Comparison of ENCODE assay signal across 15 cellular contexts in the genomic region with DNA sequence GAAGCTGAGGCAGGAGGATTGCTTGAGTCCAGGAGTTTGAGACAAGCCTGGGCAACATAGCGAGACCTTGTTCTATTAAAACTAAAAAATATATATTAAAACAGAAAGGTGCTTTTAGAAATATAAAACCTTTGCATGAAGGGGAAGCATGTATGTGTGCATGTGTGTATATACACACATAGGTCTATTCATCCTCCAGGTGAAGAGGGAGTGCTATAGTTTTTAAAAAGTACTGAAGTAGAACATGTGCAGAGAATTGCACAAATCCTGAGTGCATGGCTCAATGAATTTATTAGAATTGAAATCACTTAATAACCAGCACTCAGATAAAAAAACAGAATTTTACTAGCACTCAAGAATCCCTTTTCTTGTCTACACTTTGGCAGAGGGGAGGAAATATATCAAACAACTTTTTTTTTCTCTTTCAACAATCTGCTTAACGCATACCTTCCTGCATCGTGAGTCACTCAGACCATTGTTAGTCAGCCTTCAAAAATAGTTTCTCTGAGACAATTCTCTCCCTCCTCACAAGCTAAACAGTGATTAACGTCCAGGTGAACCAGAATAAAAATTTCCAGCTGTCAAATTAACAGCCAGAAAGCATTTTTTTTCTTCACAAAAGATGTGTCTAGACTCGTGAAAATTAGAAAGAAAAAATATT. TPM values are rescaled to one million over a fixed set of nuclear protein-coding genes. Genes with fewer than 3 reads are reported as not detected.
DNase-seq lines count a peak whose midpoint lies in the region; ATAC-seq and TF ChIP-seq lines count a peak whose summit lies in the region.
"Had no signal": no experiment of that assay in that cellular context is flagged by ENCODE, and none has a peak within 500 bp of the region (broad histone marks: within the 10 kb centered on the region; RNA-seq: fewer than 3 reads in every experiment).

No MANE protein-coding gene starts in this region.

- peak; percentile 71 for ATAC-seq in activated CD8-positive, alpha-beta T cell treated with anti-CD3 and anti-CD28 coated beads for 36 hours
- no peak for ATAC-seq in activated CD8-positive, alpha-beta T cell treated with anti-CD3 and anti-CD28 coated beads, Interleukin-2, amount 10 ng/mL, durations not matched to agents 7 days and 5 days
- ATAC-seq: mucosa of descending colon had no signal

- H3K9ac ChIP-seq in H9 (ENCODE audit: extremely low read depth, insufficient read length, low read length) = no peak overlapping the region

- WGBS in H9 (ENCODE audit: extremely low coverage, insufficient read length, low lambda C conversion rate) = no CpG with 5 or more reads among the region's 5 CpGs

- no peak overlapping the region for H3K4me2 ChIP-seq in H9 (ENCODE audit: insufficient read depth, insufficient read length, low read length)
- H3K4me2 ChIP-seq: hepatocyte had no signal

- H2AFZ ChIP-seq in H9 (ENCODE audit: low read length) = no peak overlapping the region
- H2AFZ ChIP-seq: hepatocyte had no signal

- H4K5ac ChIP-seq in H9 (ENCODE audit: insufficient read length, low read depth, low read length) = no peak overlapping the region

- H3K4ac ChIP-seq in H9 (ENCODE audit: low read depth, low read length) = no peak overlapping the region

- H2BK5ac ChIP-seq in H9 (ENCODE audit: insufficient read length, low read length) = no peak overlapping the region

- CTCF ChIA-PET in activated CD8-positive, alpha-beta T cell treated with anti-CD3 and anti-CD28 coated beads for 36 hours (lab: Charles Lee) = no interaction called here
- CTCF ChIA-PET in activated CD8-positive, alpha-beta T cell treated with anti-CD3 and anti-CD28 coated beads, Interleukin-2, amount 10 ng/mL, durations not matched to agents 7 days and 5 days (lab: Charles Lee) = interaction anchor here (1.6 kb wide), 1 partner anchor 18 kb away, joined by 5 read pairs; no protein-coding TSS in a partner anchor

- H2BK12ac ChIP-seq in H9 (ENCODE audit: insufficient read length, low read depth, low read length) = no peak overlapping the region

- H3K56ac ChIP-seq in H9 (ENCODE audit: insufficient read length, low read depth, low read length) = no peak overlapping the region

- H2AK5ac ChIP-seq in H9 (ENCODE audit: insufficient read length, low read length) = no peak overlapping the region

- H3K27me3 Mint-ChIP-seq in activated CD8-positive, alpha-beta T cell treated with anti-CD3 and anti-CD28 coated beads for 36 hours = peaks cover 9% of the 10 kb centered on the region
- peaks cover 9% of the 10 kb centered on the region for H3K27me3 Mint-ChIP-seq in activated CD8-positive, alpha-beta T cell treated with anti-CD3 and anti-CD28 coated beads, Interleukin-2, amount 10 ng/mL, durations not matched to agents 7 days and 5 days (ENCODE audit: low read depth)
- H3K27me3 Mint-ChIP-seq in H9 (ENCODE audit: low read depth) = no peaks in the 10 kb centered on the region

- no peak overlapping the region for H2BK120ac ChIP-seq in H9 (ENCODE audit: low read depth, low read length, poor library complexity, severe bottlenecking)

- no peaks in the 10 kb centered on the region for H3K23me2 ChIP-seq in H9 (ENCODE audit: insufficient read length, low read depth, low read length, poor library complexity, severe bottlenecking)

- H3K14ac ChIP-seq in H9 (ENCODE audit: insufficient read depth, low read length) = no peak overlapping the region

- no peak overlapping the region for H4K8ac ChIP-seq in H9 (replicated peaks; ENCODE audit: insufficient read length, low read depth, low read length)

- H3K4me3 ChIP-seq in retinal pigment epithelial cell (ENCODE audit: low read length) (no peak overlapping the region), SJCRH30 (no peak overlapping the region)
- H3K4me3 ChIP-seq: hepatocyte, mucosa of descending colon, skin epidermis, vagina had no signal

- POLR2A ChIA-PET in activated CD8-positive, alpha-beta T cell treated with anti-CD3 and anti-CD28 coated beads for 36 hours (lab: Charles Lee) = no interaction called here
- POLR2A ChIA-PET in activated CD8-positive, alpha-beta T cell treated with anti-CD3 and anti-CD28 coated beads, Interleukin-2, amount 10 ng/mL, durations not matched to agents 7 days and 5 days (lab: Charles Lee) = no interaction called here

- intact Hi-C loops in activated CD8-positive, alpha-beta T cell treated with anti-CD3 and anti-CD28 coated beads for 36 hours (cut with micrococcal nuclease) = no loop called here

- H4K20me1 ChIP-seq in H9 (ENCODE audit: control insufficient read depth, insufficient read depth, insufficient read length) = no peaks in the 10 kb centered on the region

- H3K18ac ChIP-seq in H9 (ENCODE audit: insufficient read length, low read depth, low read length) = no peak overlapping the region

- H3K36me3 ChIP-seq in SJCRH30 = no peaks in the 10 kb centered on the region
- H3K36me3 ChIP-seq: vagina had no signal

- H3K4me1 Mint-ChIP-seq in activated CD8-positive, alpha-beta T cell treated with anti-CD3 and anti-CD28 coated beads for 36 hours (ENCODE audit: low read depth) = peaks cover 4% of the 10 kb centered on the region
- no peaks in the 10 kb centered on the region for H3K4me1 Mint-ChIP-seq in activated CD8-positive, alpha-beta T cell treated with anti-CD3 and anti-CD28 coated beads, Interleukin-2, amount 10 ng/mL, durations not matched to agents 7 days and 5 days (ENCODE audit: low read depth)
- H3K4me1 Mint-ChIP-seq in H9 = peaks cover 6 to 14% of the 10 kb centered on the region in 2 experiments

- no peaks in the 10 kb centered on the region for H3K36me3 Mint-ChIP-seq in activated CD8-positive, alpha-beta T cell treated with anti-CD3 and anti-CD28 coated beads for 36 hours (ENCODE audit: low read depth)
- H3K36me3 Mint-ChIP-seq in activated CD8-positive, alpha-beta T cell treated with anti-CD3 and anti-CD28 coated beads, Interleukin-2, amount 10 ng/mL, durations not matched to agents 7 days and 5 days (ENCODE audit: low read depth) = no peaks in the 10 kb centered on the region
- H3K36me3 Mint-ChIP-seq in H9 (ENCODE audit: insufficient read depth in 1 of 3, low read depth in 3 of 3) = peaks cover 5 to 16% (median 7%) of the 10 kb centered on the region in 3 experiments; a peak in 6 of 7 replicates

- no peak overlapping the region for H3K23ac ChIP-seq in H9 (ENCODE audit: insufficient read length, low read depth, low read length)

- no peak overlapping the region for H3K4me3 Mint-ChIP-seq in activated CD8-positive, alpha-beta T cell treated with anti-CD3 and anti-CD28 coated beads for 36 hours
- H3K4me3 Mint-ChIP-seq in activated CD8-positive, alpha-beta T cell treated with anti-CD3 and anti-CD28 coated beads, Interleukin-2, amount 10 ng/mL, durations not matched to agents 7 days and 5 days = no peak overlapping the region
- H3K4me3 Mint-ChIP-seq in H9 = no peak overlapping the region

- H3K4me1 ChIP-seq in H9 (ENCODE audit: insufficient read depth, low read length) (peaks cover 2% of the 10 kb centered on the region; the same call in 1 of the 2 replicates), SJCRH30 (no peaks in the 10 kb centered on the region)

- no peaks in the 10 kb centered on the region for H3K79me1 ChIP-seq in H9 (ENCODE audit: insufficient read depth, low read depth, low read length, poor library complexity, severe bottlenecking)

- no peaks in the 10 kb centered on the region for H3K9me3 Mint-ChIP-seq in activated CD8-positive, alpha-beta T cell treated with anti-CD3 and anti-CD28 coated beads for 36 hours
- H3K9me3 Mint-ChIP-seq in activated CD8-positive, alpha-beta T cell treated with anti-CD3 and anti-CD28 coated beads, Interleukin-2, amount 10 ng/mL, durations not matched to agents 7 days and 5 days (ENCODE audit: insufficient read depth) = no peaks in the 10 kb centered on the region
- peaks cover 12 to 18% of the 10 kb centered on the region in 2 experiments for H3K9me3 Mint-ChIP-seq in H9

- no peak overlapping the region for H3K27ac Mint-ChIP-seq in activated CD8-positive, alpha-beta T cell treated with anti-CD3 and anti-CD28 coated beads for 36 hours
- no peak overlapping the region for H3K27ac Mint-ChIP-seq in activated CD8-positive, alpha-beta T cell treated with anti-CD3 and anti-CD28 coated beads, Interleukin-2, amount 10 ng/mL, durations not matched to agents 7 days and 5 days
- H3K27ac Mint-ChIP-seq in H9 = peak overlapping the region in 1 of 3 experiments; percentile 79; a peak in 2 of 7 replicates

- H2BK15ac ChIP-seq in H9 (ENCODE audit: low read depth, low read length) = no peak overlapping the region

- TF ChIP-seq CTCF in activated CD8-positive, alpha-beta T cell treated with anti-CD3 and anti-CD28 coated beads for 36 hours (IDR thresholded peaks at IDR 0.05) = no peak
- TF ChIP-seq CTCF in retinal pigment epithelial cell (conservative IDR thresholded peaks at IDR 0.05; ENCODE audit: low read depth, low read length) = no peak
- no peak for TF ChIP-seq CTCF in H9 (conservative IDR thresholded peaks at IDR 0.05)

- H3K27ac ChIP-seq in H9 (ENCODE audit: insufficient read length, low read depth, low read length) (no peak overlapping the region), SJCRH30 (no peak overlapping the region)
- H3K27ac ChIP-seq: hepatocyte, vagina had no signal

- no peaks in the 10 kb centered on the region for H3K79me2 ChIP-seq in H9 (ENCODE audit: insufficient read depth, low read length)
- H3K79me2 ChIP-seq: hepatocyte had no signal

- H3K27me3 ChIP-seq in H9 (ENCODE audit: insufficient read depth, low read length) (no peaks in the 10 kb centered on the region), SJCRH30 (no peaks in the 10 kb centered on the region)
- H3K27me3 ChIP-seq: hepatocyte, vagina had no signal

- no peak for DNase-seq in activated CD8-positive, alpha-beta T cell treated with anti-CD3 and anti-CD28 coated beads for 36 hours
- DNase-seq in activated CD8-positive, alpha-beta T cell treated with anti-CD3 and anti-CD28 coated beads, Interleukin-2, amount 10 ng/mL, durations not matched to agents 7 days and 5 days = no peak
- DNase-seq in LoVo (ENCODE audit: low spot score) = peak; percentile 24
- DNase-seq in dermis blood vessel endothelial cell = peak; percentile 83
- peak; percentile 60 for DNase-seq in retinal pigment epithelial cell (ENCODE audit: low read depth)
- DNase-seq in NCI-H2196 (lab: John Stamatoyannopoulos, UW; ENCODE audit: unreplicated experiment) = no peak
- DNase-seq in H9 = no peak
- DNase-seq in SJCRH30 = no peak
- DNase-seq: AML-193, GDM1, mucosa of descending colon, NCI-H1092 treated with DMSO at 0.1 percent for 48 hours had no signal

- H4K91ac ChIP-seq in H9 (ENCODE audit: insufficient read length, low read depth, low read length) = no peak overlapping the region

- H3T11ph ChIP-seq in H9 (ENCODE audit: low read length) = no peak overlapping the region

- H3K9me3 ChIP-seq in H9 (ENCODE audit: control insufficient read depth, low read depth, low read length) = no peaks in the 10 kb centered on the region
- H3K9me3 ChIP-seq in SJCRH30 (replicated peaks) = no peaks in the 10 kb centered on the region
- H3K9me3 ChIP-seq: mucosa of descending colon, vagina had no signal

- H2BK20ac ChIP-seq in H9 (ENCODE audit: low read depth, low read length, poor library complexity, severe bottlenecking) = no peak overlapping the region

RNA-seq across cellular contexts. Expression of a gene that starts 17.7 kb away (rescaled TPM):
- total RNA-seq in activated CD8-positive, alpha-beta T cell treated with anti-CD3 and anti-CD28 coated beads for 36 hours = 10 to 100 TPM; 49.5 to 54.1 TPM
- total RNA-seq in activated CD8-positive, alpha-beta T cell treated with anti-CD3 and anti-CD28 coated beads, Interleukin-2, amount 10 ng/mL, durations not matched to agents 7 days and 5 days = 10 to 100 TPM; 42.3 to 43.9 TPM
- total RNA-seq in dermis blood vessel endothelial cell = 34.7 and 51.2 TPM in 2 replicates
- total RNA-seq in H9 (2021) = 17.2 and 19.1 TPM in 2 replicates
- total RNA-seq in SJCRH30 (2014; rRNA removed; shearing (Covaris generic)) = 44.8 and 54.1 TPM in 2 replicates

Comparison
In these comparisons a context has a peak if more than half of its experiments do, and no peak if none do; other contexts are left out.
1. DNase-seq: peak in LoVo (single experiment), dermis blood vessel endothelial cell (single experiment) and retinal pigment epithelial cell (single experiment); none in activated CD8-positive, alpha-beta T cell treated with anti-CD3 and anti-CD28 coated beads for 36 hours (single experiment), activated CD8-positive, alpha-beta T cell treated with anti-CD3 and anti-CD28 coated beads, Interleukin-2, amount 10 ng/mL, durations not matched to agents 7 days and 5 days (single experiment), NCI-H2196 (single experiment), H9 (single experiment) and SJCRH30 (0 of 2).